Comparison of ENCODE assay signal across 10 cellular contexts in the genomic region with DNA sequence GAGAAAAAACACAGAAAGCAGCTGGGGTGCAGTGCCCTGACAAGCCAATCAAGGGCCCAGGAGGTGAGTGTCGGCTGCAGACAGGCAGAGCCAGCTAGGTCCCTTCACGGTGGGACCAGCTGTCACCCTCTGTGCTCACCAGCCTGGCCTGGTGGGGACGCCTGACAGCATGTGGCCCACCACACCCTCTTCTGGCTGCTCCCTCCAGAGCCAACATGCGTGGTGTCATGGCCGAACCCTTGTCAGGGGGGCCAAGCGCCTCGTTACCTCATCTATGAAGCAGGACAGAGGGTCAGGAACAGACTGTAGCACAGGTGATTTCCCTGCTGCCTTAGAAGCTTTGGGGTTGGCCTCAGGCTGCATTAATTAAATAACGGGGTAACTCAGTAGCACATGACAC. TPM values are rescaled to one million over a fixed set of nuclear protein-coding genes. Genes with fewer than 3 reads are reported as not detected.
A peak's percentile ranks its signal among the peaks of the same experiment; 100 is the strongest.
DNase-seq lines count a peak whose midpoint lies in the region; ATAC-seq, FAIRE-seq and TF ChIP-seq lines count a peak whose summit lies in the region.
"Had no signal": no experiment of that assay in that cellular context is flagged by ENCODE, and none has a peak within 500 bp of the region (broad histone marks: within the 10 kb centered on the region; RNA-seq: fewer than 3 reads in every experiment).

No MANE protein-coding gene starts in this region.

- H3K27me3 Mint-ChIP-seq in CD8-positive, alpha-beta memory T cell, result no peaks in the 10 kb centered on the region
- no peaks in the 10 kb centered on the region for H3K27me3 Mint-ChIP-seq in effector memory CD8-positive, alpha-beta T cell

- H3K9me3 ChIP-seq in CD8-positive, alpha-beta memory T cell (ENCODE audit: low read length), result no peaks in the 10 kb centered on the region
- no peaks in the 10 kb centered on the region for H3K9me3 ChIP-seq in psoas muscle

- peaks cover 0 to 14% (median 0%) of the 10 kb centered on the region in 3 donors for H3K36me3 Mint-ChIP-seq in CD8-positive, alpha-beta memory T cell
- H3K36me3 Mint-ChIP-seq in effector memory CD8-positive, alpha-beta T cell (ENCODE audit: insufficient read depth), result peaks cover 73% of the 10 kb centered on the region

- intact Hi-C loops in psoas muscle (cut with DNase I), result no loop called here

- H3K27ac Mint-ChIP-seq in CD8-positive, alpha-beta memory T cell, result peak overlapping the region; percentile 93 to 100 (median 96)
- H3K27ac Mint-ChIP-seq in effector memory CD8-positive, alpha-beta T cell, result peak overlapping the region; percentile 96 to 98

- no peak for TF ChIP-seq CTCF in psoas muscle (IDR thresholded peaks at IDR 0.05)

- H3K36me3 ChIP-seq in CD8-positive, alpha-beta memory T cell (ENCODE audit: insufficient read depth, low read length), result no peaks in the 10 kb centered on the region
- H3K36me3 ChIP-seq in psoas muscle (ENCODE audit: insufficient read depth in 1 of 2, low read depth in 1 of 2), result no peaks in the 10 kb centered on the region

- no peak for FAIRE-seq in RCC 7860 (lab: Jason Lieb, UNC)

- no peaks in the 10 kb centered on the region for H3K27me3 ChIP-seq in CD8-positive, alpha-beta memory T cell (ENCODE audit: insufficient read depth, low read length, poor library complexity, severe bottlenecking)
- H3K27me3 ChIP-seq in psoas muscle (ENCODE audit: insufficient read depth in 3 of 3, low read length in 2 of 3), result no peaks in the 10 kb centered on the region

- no peak overlapping the region for H3K4me3 ChIP-seq in CD8-positive, alpha-beta memory T cell (ENCODE audit: low read length)
- no peak overlapping the region for H3K4me3 ChIP-seq in psoas muscle

- peaks cover 82 to 94% (median 88%) of the 10 kb centered on the region in 3 donors for H3K4me1 Mint-ChIP-seq in CD8-positive, alpha-beta memory T cell
- H3K4me1 Mint-ChIP-seq in effector memory CD8-positive, alpha-beta T cell (ENCODE audit: low read depth in 2 of 2), result peaks cover 78 to 87% of the 10 kb centered on the region in 2 donors

- H3K4me3 Mint-ChIP-seq in CD8-positive, alpha-beta memory T cell, result peak overlapping the region; percentile 32 to 86 (median 73)
- peak overlapping the region; percentile 84 to 90 for H3K4me3 Mint-ChIP-seq in effector memory CD8-positive, alpha-beta T cell

- no peak for ATAC-seq in effector memory CD8-positive, alpha-beta T cell (replicated peaks)
- ATAC-seq in psoas muscle, result no peak
- ATAC-seq in GM21367 (IDR thresholded peaks at IDR 0.05; ENCODE audit: unreplicated experiment), result no peak
- ATAC-seq in GM19023 (IDR thresholded peaks at IDR 0.05; ENCODE audit: unreplicated experiment), result no peak

- peak overlapping the region; percentile 51 for H3K27ac ChIP-seq in CD8-positive, alpha-beta memory T cell (ENCODE audit: low read depth, low read length)
- H3K27ac ChIP-seq in psoas muscle, result peak overlapping the region; percentile 91

- CTCF ChIA-PET in CD8-positive, alpha-beta memory T cell (lab: Charles Lee), result interaction anchor here (0.9 kb wide), 1 partner anchor 41 kb away, joined by 3 read pairs; no protein-coding TSS in a partner anchor

- no peak for DNase-seq in CD8-positive, alpha-beta memory T cell
- DNase-seq in NCI-H69 (lab: John Stamatoyannopoulos, UW) (peak; percentile 33), psoas muscle (no peak), AG08395 (ENCODE audit: low spot score) (no peak), RCC 7860 (ENCODE audit: low spot score) (no peak)
- DNase-seq in effector memory CD8-positive, alpha-beta T cell, result no peak
- DNase-seq: activated CD4-positive, CD25-positive, alpha-beta regulatory T cell; head of caudate nucleus had no signal

- peaks cover 81% of the 10 kb centered on the region for H3K4me1 ChIP-seq in CD8-positive, alpha-beta memory T cell (ENCODE audit: insufficient read depth, low read length)
- H3K4me1 ChIP-seq in psoas muscle, result peaks cover 94% of the 10 kb centered on the region

- H3K9me3 Mint-ChIP-seq in CD8-positive, alpha-beta memory T cell, result peaks cover 0 to 5% (median 0%) of the 10 kb centered on the region in 5 donors
- no peaks in the 10 kb centered on the region for H3K9me3 Mint-ChIP-seq in effector memory CD8-positive, alpha-beta T cell

- POLR2A ChIA-PET in CD8-positive, alpha-beta memory T cell (lab: Charles Lee), result no interaction called here

- 67 to 70% (median 68%) methylated on average over 5 to 8 of the region's 8 CpGs for WGBS in psoas muscle, 3 donors

RNA-seq across cellular contexts. Expression of a gene that starts 40.0 kb away (rescaled TPM):
- total RNA-seq in CD8-positive, alpha-beta memory T cell, result 10 to 100 TPM; 18.2 to 20.3 TPM
- polyA plus RNA-seq in CD8-positive, alpha-beta memory T cell, result 33.2 TPM
- total RNA-seq in psoas muscle, result 10 to 100 TPM in 3 of 4 donors, 1 to 10 TPM in 1; 9.8 to 17.0 (median 10.9) TPM
- polyA plus RNA-seq in psoas muscle, result 1 to 10 TPM; 6.3 to 8.6 (median 8.0) TPM

RNA-seq across cellular contexts. Expression of a gene that starts 43.9 kb away (rescaled TPM):
- 10 to 100 TPM; 24.4 to 25.5 TPM for total RNA-seq in CD8-positive, alpha-beta memory T cell
- 22.1 TPM for polyA plus RNA-seq in CD8-positive, alpha-beta memory T cell
- 10 to 100 TPM; 17.5 to 40.2 (median 24.9) TPM for total RNA-seq in psoas muscle
- polyA plus RNA-seq in psoas muscle, result 10 to 100 TPM in 1 of 3 donors, 1 to 10 TPM in 2; 7.5 to 12.3 (median 9.2) TPM

RNA-seq across cellular contexts. Expression of a gene that starts 58.8 kb away (rescaled TPM):
- 100 to 1,000 TPM; 111 to 131 TPM for total RNA-seq in CD8-positive, alpha-beta memory T cell
- 108 TPM for polyA plus RNA-seq in CD8-positive, alpha-beta memory T cell
- 10 to 100 TPM; 29.1 to 46.1 (median 29.6) TPM for total RNA-seq in psoas muscle
- 10 to 100 TPM; 25.8 to 37.8 (median 28.6) TPM for polyA plus RNA-seq in psoas muscle
